Comparison of ENCODE assay signal across 8 cellular contexts in the genomic region with DNA sequence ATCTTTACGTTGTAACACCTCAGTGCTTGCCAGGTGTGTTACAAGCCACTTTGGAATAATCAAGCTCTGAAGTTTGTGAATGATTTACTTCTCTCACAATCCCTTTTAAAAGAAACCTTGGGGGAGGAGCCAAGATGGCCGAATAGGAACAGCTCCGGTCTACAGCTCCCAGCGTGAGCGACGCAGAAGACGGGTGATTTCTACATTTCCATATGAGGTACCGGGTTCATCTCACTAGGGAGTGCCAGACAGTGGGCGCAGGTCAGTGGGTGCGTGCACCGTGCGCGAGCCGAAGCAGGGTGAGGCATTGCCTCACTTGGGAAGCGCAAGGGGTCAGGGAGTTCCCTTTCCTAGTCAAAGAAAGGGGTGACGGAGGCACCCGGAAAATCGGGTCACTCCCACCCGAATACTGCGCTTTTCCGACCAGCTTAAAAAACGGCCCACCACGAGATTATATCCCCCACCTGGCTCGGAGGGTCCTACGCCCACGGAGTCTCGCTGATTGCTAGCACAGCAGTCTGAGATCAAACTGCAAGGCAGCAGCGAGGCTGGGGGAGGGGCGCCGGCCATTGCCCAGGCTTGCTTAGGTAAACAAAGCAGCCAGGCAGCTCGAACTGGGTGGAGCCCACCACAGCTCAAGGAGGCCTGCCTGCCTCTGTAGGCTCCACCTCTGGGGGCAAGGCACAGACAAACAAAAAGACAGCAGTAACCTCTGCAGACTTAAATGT.
DNase-seq lines count a peak whose midpoint lies in the region; TF ChIP-seq lines count a peak whose summit lies in the region.
"Not testable (repeated sequence)": the region's sequence is repeated elsewhere in the genome, so short reads cannot be mapped to it uniquely, and the experiment has no call there.

No MANE protein-coding gene starts in this region.

- H3K27ac ChIP-seq in neural progenitor cell = not testable (repeated sequence)

- not testable (repeated sequence) for H3K4me1 ChIP-seq in NT2/D1 (ENCODE audit: insufficient read depth, insufficient read length); neural progenitor cell

- H3K4me3 ChIP-seq in NT2/D1 (ENCODE audit: insufficient read length, low read depth) (peak overlapping the region; percentile 9), fibroblast of villous mesenchyme (ENCODE audit: low read depth, low read length) (peak overlapping the region; percentile 36)
- H3K4me3 ChIP-seq in neural progenitor cell = not testable (repeated sequence)

- not testable (repeated sequence) for H3F3A ChIP-seq in neural progenitor cell (ENCODE audit: low read depth)

- TF ChIP-seq CTCF in fibroblast of villous mesenchyme (IDR thresholded peaks at IDR 0.05; ENCODE audit: insufficient read depth, low read depth, low read length); neural progenitor cell (IDR thresholded peaks at IDR 0.05): not testable (repeated sequence)

- not testable (repeated sequence) for H3K36me3 Mint-ChIP-seq in neural progenitor cell

- H3K9me3 ChIP-seq in NT2/D1 (ENCODE audit: insufficient read depth, low read length) = peaks cover 20% of the 10 kb centered on the region
- not testable (repeated sequence) for H3K9me3 ChIP-seq in neural progenitor cell (ENCODE audit: low read depth)

- not testable (repeated sequence) for H3K27ac Mint-ChIP-seq in neural progenitor cell

- H3K27me3 Mint-ChIP-seq in neural progenitor cell (ENCODE audit: insufficient read depth, low read depth) = not testable (repeated sequence)

- H3K79me2 ChIP-seq in neural progenitor cell (ENCODE audit: low read depth) = not testable (repeated sequence)

- H3K27me3 ChIP-seq in NT2/D1 (ENCODE audit: insufficient read depth, insufficient read length); neural progenitor cell: not testable (repeated sequence)

- not testable (repeated sequence) for H3K9ac ChIP-seq in NT2/D1 (ENCODE audit: insufficient read length, low read depth); neural progenitor cell

- not testable (repeated sequence) for H3K36me3 ChIP-seq in NT2/D1 (ENCODE audit: insufficient read depth, insufficient read length, low read length); neural progenitor cell

- peak; percentile 56 for DNase-seq in DMS 273 (lab: John Stamatoyannopoulos, UW; ENCODE audit: unreplicated experiment)
- DNase-seq in HT-29 (ENCODE audit: low spot score) = peak; percentile 64
- DNase-seq in NCI-H2081 (lab: John Stamatoyannopoulos, UW) = peak; percentile 25 to 30
- DNase-seq in NCI-H526 (lab: John Stamatoyannopoulos, UW) = peak; percentile 84 to 89
- peak; percentile 6 for DNase-seq in NT2/D1 (ENCODE audit: low read depth, low spot score)
- DNase-seq in SK-N-DZ (ENCODE audit: low spot score) = peak; percentile 5
- not testable (repeated sequence) for DNase-seq in fibroblast of villous mesenchyme (ENCODE audit: low read depth); neural progenitor cell (ENCODE audit: low spot score)

- H4K20me1 ChIP-seq in neural progenitor cell (ENCODE audit: low read depth) = not testable (repeated sequence)

- not testable (repeated sequence) for H3K9me3 Mint-ChIP-seq in neural progenitor cell

- H2AFZ ChIP-seq in neural progenitor cell (replicated peaks) = peak overlapping the region; percentile 63

- H3K4me3 Mint-ChIP-seq in neural progenitor cell = not testable (repeated sequence)

- H3K4me1 Mint-ChIP-seq in neural progenitor cell = not testable (repeated sequence)

- not testable (repeated sequence) for H3K4me2 ChIP-seq in neural progenitor cell
